ENCODE assay signal across 1 cellular context in the genomic region with DNA sequence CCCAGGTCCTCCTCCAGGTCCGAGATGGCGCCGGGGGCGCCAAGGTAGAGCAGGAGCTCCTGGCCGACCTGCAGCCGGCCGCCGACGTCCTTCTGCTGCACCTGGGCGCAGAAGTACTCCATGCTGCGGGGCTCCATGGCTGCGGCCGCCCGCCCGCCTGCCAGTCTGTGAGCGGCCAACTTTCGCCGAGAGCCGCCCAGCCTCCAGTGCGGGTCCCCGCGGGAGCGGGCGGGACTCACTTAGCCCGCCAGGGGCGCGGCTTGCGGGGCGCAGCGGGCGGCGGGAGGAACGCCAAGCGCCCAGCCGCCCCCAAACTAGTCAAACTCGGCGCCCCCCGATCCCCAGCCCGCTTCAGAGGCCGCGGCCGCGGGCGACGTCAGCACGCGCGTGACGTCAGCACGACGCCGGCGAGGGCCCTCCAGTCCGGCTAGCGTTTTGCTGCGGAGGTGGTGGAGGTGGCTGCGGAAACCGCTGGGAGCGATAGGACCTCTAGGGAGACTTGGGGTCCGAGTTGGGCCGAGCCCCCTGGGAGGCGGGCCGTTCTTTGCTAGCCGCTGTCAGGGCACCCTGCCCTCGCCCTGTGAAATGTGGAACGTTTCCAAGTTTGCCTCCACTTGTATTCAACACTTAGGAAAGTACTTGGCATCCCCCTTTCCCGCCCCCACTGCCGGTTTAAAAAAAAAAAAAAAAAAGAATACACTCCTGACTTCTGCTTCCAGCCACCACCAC.
A peak's percentile ranks its signal among the peaks of the same experiment; 100 is the strongest.
TF ChIP-seq lines count a peak whose summit lies in the region.

Gene CLASP2, minus strand, starts transcription at position 389 of the 729 bp plus-strand sequence. Its CDS starts 252 bp downstream, at position 137.

TF ChIP-seq in HepG2, 621 proteins besides CTCF, POLR2A, EP300 and RAD21 (continues in another document):
- TF ChIP-seq ZNF800 (CRISPR knock-in tag; IDR thresholded peaks at IDR 0.05) (no peak), MTA3 (CRISPR knock-in tag; IDR thresholded peaks at IDR 0.05) (no peak), ZNF326 (CRISPR knock-in tag; IDR thresholded peaks at IDR 0.05; ENCODE audit: borderline replicate concordance) (no peak), ZFP90 (CRISPR knock-in tag; IDR thresholded peaks at IDR 0.05; ENCODE audit: borderline replicate concordance) (no peak), TFDP2 (CRISPR knock-in tag; IDR thresholded peaks at IDR 0.05) (peak; percentile 82), ZNF136 (CRISPR knock-in tag; IDR thresholded peaks at IDR 0.05; ENCODE audit: low read depth) (no peak), POLR2G (IDR thresholded peaks at IDR 0.05; ENCODE audit: low read depth, low read length) (peak; percentile 73), CCDC6 (CRISPR knock-in tag; IDR thresholded peaks at IDR 0.05) (0 out of 2 replicates have a peak, but pooled peaks have one; percentile 78), ZBTB2 (CRISPR knock-in tag; IDR thresholded peaks at IDR 0.05; ENCODE audit: low read depth) (peak; percentile 35), HNRNPUL1 (IDR thresholded peaks at IDR 0.05; ENCODE audit: low read depth, low read length) (no peak), RBM22 (optimal IDR thresholded peaks at IDR 0.05; ENCODE audit: low read length) (no peak), SMAD1 (CRISPR knock-in tag; IDR thresholded peaks at IDR 0.05; ENCODE audit: borderline replicate concordance, low read depth) (0 out of 2 replicates have a peak, but pooled peaks have one; percentile 34), FOXO4 (CRISPR knock-in tag; conservative IDR thresholded peaks at IDR 0.05) (no peak), REXO4 (CRISPR knock-in tag; IDR thresholded peaks at IDR 0.05; ENCODE audit: borderline replicate concordance) (0 out of 2 replicates have a peak, but pooled peaks have one; percentile 55), ZNF251 (CRISPR knock-in tag; IDR thresholded peaks at IDR 0.05) (no peak), HMGA1 (CRISPR knock-in tag; conservative IDR thresholded peaks at IDR 0.05) (no peak), CREM (IDR thresholded peaks at IDR 0.05) (peak; percentile 68), CREM (CRISPR knock-in tag; IDR thresholded peaks at IDR 0.05) (0 out of 2 replicates have a peak, but pooled peaks have one; percentile 62), ZNF703 (CRISPR knock-in tag; IDR thresholded peaks at IDR 0.05; ENCODE audit: borderline replicate concordance) (no peak), HMG20A (CRISPR knock-in tag; IDR thresholded peaks at IDR 0.05; ENCODE audit: borderline replicate concordance) (no peak), RARG (CRISPR knock-in tag; IDR thresholded peaks at IDR 0.05; ENCODE audit: low read depth) (no peak), SMYD3 (CRISPR knock-in tag; IDR thresholded peaks at IDR 0.05) (no peak), HNF4A (CRISPR knock-in tag; IDR thresholded peaks at IDR 0.05) (no peak), HNRNPL (IDR thresholded peaks at IDR 0.05; ENCODE audit: low read depth, low read length) (no peak), ZNF44 (CRISPR knock-in tag; IDR thresholded peaks at IDR 0.05) (no peak), MTERF4 (CRISPR knock-in tag; IDR thresholded peaks at IDR 0.05) (peak; percentile 77; the same call in 1 of the 2 replicates), ZNF224 (CRISPR knock-in tag; IDR thresholded peaks at IDR 0.05) (no peak), RXRA (CRISPR knock-in tag; IDR thresholded peaks at IDR 0.05) (peak; percentile 35; the same call in 1 of the 2 replicates), CENPBD1 (CRISPR knock-in tag; IDR thresholded peaks at IDR 0.05; ENCODE audit: borderline replicate concordance, low read depth) (no peak), ZFP41 (CRISPR knock-in tag; IDR thresholded peaks at IDR 0.05; ENCODE audit: borderline replicate concordance) (0 out of 2 replicates have a peak, but pooled peaks have one; percentile 68), SSRP1 (CRISPR knock-in tag; IDR thresholded peaks at IDR 0.05) (no peak), ZNF766 (CRISPR knock-in tag; IDR thresholded peaks at IDR 0.05; ENCODE audit: borderline replicate concordance) (no peak; the same call in 1 of the 2 replicates)
- TF ChIP-seq, protein P1, sequence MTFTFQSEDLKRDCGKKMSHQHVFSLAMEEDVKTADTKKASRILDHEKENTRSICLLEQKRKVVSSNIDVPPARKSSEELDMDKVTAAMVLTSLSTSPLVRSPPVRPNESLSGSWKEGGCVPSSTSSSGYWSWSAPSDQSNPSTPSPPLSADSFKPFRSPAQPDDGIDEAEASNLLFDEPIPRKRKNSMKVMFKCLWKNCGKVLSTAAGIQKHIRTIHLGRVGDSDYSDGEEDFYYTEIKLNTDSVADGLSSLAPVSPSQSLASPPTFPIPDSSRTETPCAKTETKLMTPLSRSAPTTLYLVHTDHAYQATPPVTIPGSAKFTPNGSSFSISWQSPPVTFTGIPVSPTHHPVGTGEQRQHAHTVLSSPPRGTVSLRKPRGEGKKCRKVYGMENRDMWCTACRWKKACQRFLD (CRISPR knock-in tag; IDR thresholded peaks at IDR 0.05; ENCODE audit: borderline replicate concordance): no peak; the same call in 1 of the 2 replicates
- TF ChIP-seq, protein P2, sequence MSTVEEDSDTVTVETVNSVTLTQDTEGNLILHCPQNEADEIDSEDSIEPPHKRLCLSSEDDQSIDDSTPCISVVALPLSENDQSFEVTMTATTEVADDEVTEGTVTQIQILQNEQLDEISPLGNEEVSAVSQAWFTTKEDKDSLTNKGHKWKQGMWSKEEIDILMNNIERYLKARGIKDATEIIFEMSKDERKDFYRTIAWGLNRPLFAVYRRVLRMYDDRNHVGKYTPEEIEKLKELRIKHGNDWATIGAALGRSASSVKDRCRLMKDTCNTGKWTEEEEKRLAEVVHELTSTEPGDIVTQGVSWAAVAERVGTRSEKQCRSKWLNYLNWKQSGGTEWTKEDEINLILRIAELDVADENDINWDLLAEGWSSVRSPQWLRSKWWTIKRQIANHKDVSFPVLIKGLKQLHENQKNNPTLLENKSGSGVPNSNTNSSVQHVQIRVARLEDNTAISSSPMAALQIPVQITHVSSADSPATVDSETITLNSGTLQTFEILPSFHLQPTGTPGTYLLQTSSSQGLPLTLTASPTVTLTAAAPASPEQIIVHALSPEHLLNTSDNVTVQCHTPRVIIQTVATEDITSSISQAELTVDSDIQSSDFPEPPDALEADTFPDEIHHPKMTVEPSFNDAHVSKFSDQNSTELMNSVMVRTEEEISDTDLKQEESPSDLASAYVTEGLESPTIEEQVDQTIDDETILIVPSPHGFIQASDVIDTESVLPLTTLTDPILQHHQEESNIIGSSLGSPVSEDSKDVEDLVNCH (CRISPR knock-in tag; IDR thresholded peaks at IDR 0.05): no peak
- TF ChIP-seq, protein P3, sequence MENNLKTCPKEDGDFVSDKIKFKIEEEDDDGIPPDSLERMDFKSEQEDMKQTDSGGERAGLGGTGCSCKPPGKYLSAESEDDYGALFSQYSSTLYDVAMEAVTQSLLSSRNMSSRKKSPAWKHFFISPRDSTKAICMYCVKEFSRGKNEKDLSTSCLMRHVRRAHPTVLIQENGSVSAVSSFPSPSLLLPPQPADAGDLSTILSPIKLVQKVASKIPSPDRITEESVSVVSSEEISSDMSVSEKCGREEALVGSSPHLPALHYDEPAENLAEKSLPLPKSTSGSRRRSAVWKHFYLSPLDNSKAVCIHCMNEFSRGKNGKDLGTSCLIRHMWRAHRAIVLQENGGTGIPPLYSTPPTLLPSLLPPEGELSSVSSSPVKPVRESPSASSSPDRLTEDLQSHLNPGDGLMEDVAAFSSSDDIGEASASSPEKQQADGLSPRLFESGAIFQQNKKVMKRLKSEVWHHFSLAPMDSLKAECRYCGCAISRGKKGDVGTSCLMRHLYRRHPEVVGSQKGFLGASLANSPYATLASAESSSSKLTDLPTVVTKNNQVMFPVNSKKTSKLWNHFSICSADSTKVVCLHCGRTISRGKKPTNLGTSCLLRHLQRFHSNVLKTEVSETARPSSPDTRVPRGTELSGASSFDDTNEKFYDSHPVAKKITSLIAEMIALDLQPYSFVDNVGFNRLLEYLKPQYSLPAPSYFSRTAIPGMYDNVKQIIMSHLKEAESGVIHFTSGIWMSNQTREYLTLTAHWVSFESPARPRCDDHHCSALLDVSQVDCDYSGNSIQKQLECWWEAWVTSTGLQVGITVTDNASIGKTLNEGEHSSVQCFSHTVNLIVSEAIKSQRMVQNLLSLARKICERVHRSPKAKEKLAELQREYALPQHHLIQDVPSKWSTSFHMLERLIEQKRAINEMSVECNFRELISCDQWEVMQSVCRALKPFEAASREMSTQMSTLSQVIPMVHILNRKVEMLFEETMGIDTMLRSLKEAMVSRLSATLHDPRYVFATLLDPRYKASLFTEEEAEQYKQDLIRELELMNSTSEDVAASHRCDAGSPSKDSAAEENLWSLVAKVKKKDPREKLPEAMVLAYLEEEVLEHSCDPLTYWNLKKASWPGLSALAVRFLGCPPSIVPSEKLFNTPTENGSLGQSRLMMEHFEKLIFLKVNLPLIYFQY (CRISPR knock-in tag; IDR thresholded peaks at IDR 0.05; ENCODE audit: borderline replicate concordance): 0 out of 2 replicates have a peak, but pooled peaks have one; percentile 42
- TF ChIP-seq, protein P4, sequence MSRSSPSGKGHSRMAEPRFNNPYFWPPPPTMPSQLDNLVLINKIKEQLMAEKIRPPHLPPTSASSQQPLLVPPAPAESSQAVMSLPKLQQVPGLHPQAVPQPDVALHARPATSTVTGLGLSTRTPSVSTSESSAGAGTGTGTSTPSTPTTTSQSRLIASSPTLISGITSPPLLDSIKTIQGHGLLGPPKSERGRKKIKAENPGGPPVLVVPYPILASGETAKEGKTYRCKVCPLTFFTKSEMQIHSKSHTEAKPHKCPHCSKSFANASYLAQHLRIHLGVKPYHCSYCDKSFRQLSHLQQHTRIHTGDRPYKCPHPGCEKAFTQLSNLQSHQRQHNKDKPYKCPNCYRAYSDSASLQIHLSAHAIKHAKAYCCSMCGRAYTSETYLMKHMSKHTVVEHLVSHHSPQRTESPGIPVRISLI (CRISPR knock-in tag; IDR thresholded peaks at IDR 0.05; ENCODE audit: borderline replicate concordance): peak; percentile 80; the same call in 1 of the 2 replicates
- TF ChIP-seq, protein P5, sequence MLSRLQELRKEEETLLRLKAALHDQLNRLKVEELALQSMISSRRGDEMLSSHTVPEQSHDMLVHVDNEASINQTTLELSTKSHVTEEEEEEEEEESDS (CRISPR knock-in tag; IDR thresholded peaks at IDR 0.05; ENCODE audit: borderline replicate concordance): no peak
